ENCODE assay signal across 29 cellular contexts in genomic region chr15:44208956-44209355, GRCh38. TPM values are rescaled to one million over a fixed set of nuclear protein-coding genes. Genes with fewer than 3 reads are reported as not detected.
"Had no signal": no experiment of that assay in that cellular context is flagged by ENCODE, and none has a peak within 500 bp of the region (broad histone marks: within the 10 kb centered on the region; RNA-seq: fewer than 3 reads in every experiment).

No MANE protein-coding gene starts in this region.

- H3K36me3 ChIP-seq: ascending aorta, brain microvascular endothelial cell, esophagus squamous epithelium, gastroesophageal sphincter, heart right ventricle had no signal

- H3K9me3 ChIP-seq: ascending aorta, esophagus squamous epithelium, gastroesophageal sphincter, heart right ventricle had no signal

- H3K27me3 ChIP-seq: ascending aorta, brain microvascular endothelial cell had no signal

- H3K27ac ChIP-seq: ascending aorta, brain microvascular endothelial cell, epithelial cell of prostate, esophagus squamous epithelium, gastroesophageal sphincter, heart right ventricle had no signal

- DNase-seq: activated CD4-positive, alpha-beta memory T cell treated with anti-CD3 and anti-CD28 coated beads, Interleukin-2, amount 10 ng/mL, durations not matched to agents 7 days and 5 days; activated CD4-positive, alpha-beta T cell treated with anti-CD3 and anti-CD28 coated beads for 36 hours; activated CD4-positive, alpha-beta T cell treated with anti-CD3 and anti-CD28 coated beads, Interleukin-2, amount 10 ng/mL, durations not matched to agents 24 days and 14 days; activated CD4-positive, CD25-positive, alpha-beta regulatory T cell; activated CD4-positive, CD25-positive, alpha-beta regulatory T cell treated with anti-CD3 and anti-CD28 coated beads, Interleukin-2, amount 50 U/mL, for 72 hours; activated CD8-positive, alpha-beta memory T cell treated with anti-CD3 and anti-CD28 coated beads, Interleukin-2, amount 50 U/mL, for 48 hours; activated gamma-delta T cell; activated naive CD4-positive, alpha-beta T cell; activated naive CD4-positive, alpha-beta T cell treated with anti-CD3 and anti-CD28 coated beads, Interleukin-2, amount 10 ng/mL, durations not matched to agents 7 days and 5 days; activated naive CD8-positive, alpha-beta T cell treated with anti-CD3 and anti-CD28 coated beads, Interleukin-2, amount 10 ng/mL, durations not matched to agents 7 days and 5 days; activated T-cell treated with anti-CD3 and anti-CD28 coated beads for 4 hours; activated T-cell treated with anti-CD3 and anti-CD28 coated beads, Interleukin-2, amount 50 U/mL, for 24 hours; activated T-cell treated with anti-CD3 and anti-CD28 coated beads, Interleukin-2, amount 50 U/mL, for 72 hours; brain microvascular endothelial cell; cortex of kidney; dermis blood vessel endothelial cell; effector CD4-positive, alpha-beta T cell; effector memory CD8-positive, alpha-beta T cell; esophagus squamous epithelium; foreskin melanocyte; heart right ventricle; T-helper 2 cell had no signal

- H3K27ac Mint-ChIP-seq: activated CD4-positive, alpha-beta memory T cell treated with anti-CD3 and anti-CD28 coated beads, Interleukin-2, amount 10 ng/mL, durations not matched to agents 7 days and 5 days; activated CD4-positive, alpha-beta T cell treated with anti-CD3 and anti-CD28 coated beads for 36 hours; activated CD4-positive, alpha-beta T cell treated with anti-CD3 and anti-CD28 coated beads, Interleukin-2, amount 10 ng/mL, durations not matched to agents 24 days and 14 days; activated naive CD4-positive, alpha-beta T cell treated with anti-CD3 and anti-CD28 coated beads, Interleukin-2, amount 10 ng/mL, durations not matched to agents 7 days and 5 days; activated naive CD4-positive, alpha-beta T cell treated with anti-CD3 and anti-CD28 coated beads, Interleukin-2, amount 50 U/mL, for 72 hours; activated naive CD8-positive, alpha-beta T cell treated with anti-CD3 and anti-CD28 coated beads, Interleukin-2, amount 10 ng/mL, durations not matched to agents 7 days and 5 days; activated T-cell treated with anti-CD3 and anti-CD28 coated beads, Interleukin-2, amount 50 U/mL, for 24 hours; activated T-cell treated with anti-CD3 and anti-CD28 coated beads, Interleukin-2, amount 50 U/mL, for 72 hours; effector memory CD8-positive, alpha-beta T cell had no signal

- FAIRE-seq: bronchial epithelial cell, colon had no signal

- H3K9me3 Mint-ChIP-seq: activated CD4-positive, alpha-beta memory T cell treated with anti-CD3 and anti-CD28 coated beads, Interleukin-2, amount 10 ng/mL, durations not matched to agents 7 days and 5 days; activated CD4-positive, alpha-beta T cell treated with anti-CD3 and anti-CD28 coated beads, Interleukin-2, amount 10 ng/mL, durations not matched to agents 24 days and 14 days; activated naive CD4-positive, alpha-beta T cell treated with anti-CD3 and anti-CD28 coated beads, Interleukin-2, amount 10 ng/mL, durations not matched to agents 7 days and 5 days; activated naive CD4-positive, alpha-beta T cell treated with anti-CD3 and anti-CD28 coated beads, Interleukin-2, amount 50 U/mL, for 72 hours; activated naive CD8-positive, alpha-beta T cell treated with anti-CD3 and anti-CD28 coated beads, Interleukin-2, amount 10 ng/mL, durations not matched to agents 7 days and 5 days; activated T-cell treated with anti-CD3 and anti-CD28 coated beads, Interleukin-2, amount 50 U/mL, for 24 hours; activated T-cell treated with anti-CD3 and anti-CD28 coated beads, Interleukin-2, amount 50 U/mL, for 72 hours; effector memory CD8-positive, alpha-beta T cell had no signal

- H3K4me1 Mint-ChIP-seq: activated CD4-positive, alpha-beta T cell treated with anti-CD3 and anti-CD28 coated beads for 36 hours; activated CD4-positive, alpha-beta T cell treated with anti-CD3 and anti-CD28 coated beads, Interleukin-2, amount 10 ng/mL, durations not matched to agents 24 days and 14 days; activated naive CD4-positive, alpha-beta T cell treated with anti-CD3 and anti-CD28 coated beads, Interleukin-2, amount 10 ng/mL, durations not matched to agents 7 days and 5 days; activated naive CD8-positive, alpha-beta T cell treated with anti-CD3 and anti-CD28 coated beads, Interleukin-2, amount 10 ng/mL, durations not matched to agents 7 days and 5 days had no signal

- ATAC-seq: activated CD4-positive, alpha-beta T cell treated with anti-CD3 and anti-CD28 coated beads for 36 hours; activated naive CD4-positive, alpha-beta T cell treated with anti-CD3 and anti-CD28 coated beads, Interleukin-2, amount 50 U/mL, for 72 hours; activated T-cell treated with anti-CD3 and anti-CD28 coated beads, Interleukin-2, amount 50 U/mL, for 72 hours; effector memory CD8-positive, alpha-beta T cell; gastroesophageal sphincter; heart right ventricle had no signal

- H3K36me3 Mint-ChIP-seq: activated naive CD4-positive, alpha-beta T cell treated with anti-CD3 and anti-CD28 coated beads, Interleukin-2, amount 10 ng/mL, durations not matched to agents 7 days and 5 days; activated naive CD4-positive, alpha-beta T cell treated with anti-CD3 and anti-CD28 coated beads, Interleukin-2, amount 50 U/mL, for 72 hours; activated naive CD8-positive, alpha-beta T cell treated with anti-CD3 and anti-CD28 coated beads, Interleukin-2, amount 10 ng/mL, durations not matched to agents 7 days and 5 days had no signal

- H3K4me1 ChIP-seq: ascending aorta, esophagus squamous epithelium, gastroesophageal sphincter, heart right ventricle had no signal

- H3K4me3 Mint-ChIP-seq: activated CD4-positive, alpha-beta memory T cell treated with anti-CD3 and anti-CD28 coated beads, Interleukin-2, amount 10 ng/mL, durations not matched to agents 7 days and 5 days; activated CD4-positive, alpha-beta T cell treated with anti-CD3 and anti-CD28 coated beads for 36 hours; activated CD4-positive, alpha-beta T cell treated with anti-CD3 and anti-CD28 coated beads, Interleukin-2, amount 10 ng/mL, durations not matched to agents 24 days and 14 days; activated naive CD4-positive, alpha-beta T cell treated with anti-CD3 and anti-CD28 coated beads, Interleukin-2, amount 10 ng/mL, durations not matched to agents 7 days and 5 days; activated naive CD8-positive, alpha-beta T cell treated with anti-CD3 and anti-CD28 coated beads, Interleukin-2, amount 10 ng/mL, durations not matched to agents 7 days and 5 days; activated T-cell treated with anti-CD3 and anti-CD28 coated beads, Interleukin-2, amount 50 U/mL, for 24 hours; activated T-cell treated with anti-CD3 and anti-CD28 coated beads, Interleukin-2, amount 50 U/mL, for 72 hours; effector memory CD8-positive, alpha-beta T cell had no signal

- H3K4me3 ChIP-seq: ascending aorta, esophagus squamous epithelium, gastroesophageal sphincter, heart right ventricle had no signal

RNA-seq across cellular contexts. Expression of gene FRMD5, which starts 13.9 kb away (rescaled TPM):
- total RNA-seq: activated CD4-positive, alpha-beta memory T cell treated with anti-CD3 and anti-CD28 coated beads, Interleukin-2, amount 10 ng/mL, durations not matched to agents 7 days and 5 days; activated CD4-positive, alpha-beta T cell treated with anti-CD3 and anti-CD28 coated beads, Interleukin-2, amount 10 ng/mL, durations not matched to agents 24 days and 14 days; ascending aorta; T-helper 1 cell treated with Interleukin-12 subunit alpha and Interleukin-12 subunit beta and Interleukin-4 antibody, amounts not matched to agents 30 ng/mL and 1 ng/mL, for 36 hours had no signal
